Comparison of ENCODE assay signal across 21 cellular contexts in the genomic region with DNA sequence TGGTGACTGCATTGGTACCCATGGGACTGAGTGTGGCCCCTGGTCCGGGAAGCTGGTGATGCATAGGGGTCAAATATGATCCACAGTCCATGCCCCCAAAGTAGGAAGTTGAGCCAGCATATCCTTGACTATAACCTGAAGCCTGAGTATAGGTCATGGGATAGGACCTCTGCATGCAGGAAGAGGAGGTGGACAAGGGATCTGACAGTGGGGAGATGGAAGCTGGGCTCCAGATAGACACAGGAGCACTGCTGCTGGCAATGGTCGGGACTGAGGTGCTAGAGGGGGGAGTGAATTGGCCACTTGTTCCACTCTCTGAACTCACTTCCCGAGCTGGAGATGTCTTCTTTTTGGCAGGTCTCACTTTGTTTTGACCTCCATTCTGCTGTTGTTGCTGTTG. TPM values are rescaled to one million over a fixed set of nuclear protein-coding genes. Genes with fewer than 3 reads are reported as not detected.
DNase-seq lines count a peak whose midpoint lies in the region; ATAC-seq, FAIRE-seq and TF ChIP-seq lines count a peak whose summit lies in the region.
"Had no signal": no experiment of that assay in that cellular context is flagged by ENCODE, and none has a peak within 500 bp of the region (broad histone marks: within the 10 kb centered on the region; RNA-seq: fewer than 3 reads in every experiment).

No MANE protein-coding gene starts in this region.

- peaks cover 72 to 77% of the 10 kb centered on the region in 2 experiments for H3K4me1 Mint-ChIP-seq in H9
- H3K4me1 Mint-ChIP-seq in activated CD8-positive, alpha-beta T cell treated with anti-CD3 and anti-CD28 coated beads for 36 hours (ENCODE audit: low read depth), result peaks cover 12% of the 10 kb centered on the region

- no peak overlapping the region for H3K27ac ChIP-seq in H9 (ENCODE audit: insufficient read length, low read depth, low read length)
- H3K27ac ChIP-seq in WERI-Rb-1, result peak overlapping the region; percentile 98
- H3K27ac ChIP-seq in H1 (ENCODE audit: low read depth, low read length), result no peak overlapping the region
- peak overlapping the region; percentile 2 for H3K27ac ChIP-seq in mesendoderm (ENCODE audit: low read depth, low read length)
- no peak overlapping the region for H3K27ac ChIP-seq in Karpas-422 (ENCODE audit: low read length)
- no peak overlapping the region for H3K27ac ChIP-seq in left lung

- no peak overlapping the region for H3K18ac ChIP-seq in H9 (ENCODE audit: insufficient read length, low read depth, low read length)
- no peak overlapping the region for H3K18ac ChIP-seq in H1 (ENCODE audit: extremely low read depth, low read length)
- no peak overlapping the region for H3K18ac ChIP-seq in mesendoderm (ENCODE audit: low read length)

- H3K27me3 Mint-ChIP-seq in H9 (ENCODE audit: low read depth), result peaks cover 20% of the 10 kb centered on the region
- H3K27me3 Mint-ChIP-seq in activated CD8-positive, alpha-beta T cell treated with anti-CD3 and anti-CD28 coated beads for 36 hours, result peaks cover 77% of the 10 kb centered on the region

- H4K5ac ChIP-seq in H9 (ENCODE audit: insufficient read length, low read depth, low read length) (no peak overlapping the region), H1 (ENCODE audit: insufficient read length, low read depth, low read length) (no peak overlapping the region), mesendoderm (ENCODE audit: low read length) (no peak overlapping the region)

- TF ChIP-seq CTCF in H9 (conservative IDR thresholded peaks at IDR 0.05) (no peak), WERI-Rb-1 (IDR thresholded peaks at IDR 0.05; ENCODE audit: low read depth, low read length) (no peak), H1 (IDR thresholded peaks at IDR 0.05; ENCODE audit: control extremely low read depth in 1 of 3, insufficient read depth in 1 of 3, low read depth in 1 of 3, low read length in 3 of 3) (no peak), mucosa of descending colon (IDR thresholded peaks at IDR 0.05) (no peak), left lung (IDR thresholded peaks at IDR 0.05) (no peak)
- TF ChIP-seq CTCF in activated CD8-positive, alpha-beta T cell treated with anti-CD3 and anti-CD28 coated beads for 36 hours (IDR thresholded peaks at IDR 0.05), result no peak

- H4K91ac ChIP-seq in H9 (ENCODE audit: insufficient read length, low read depth, low read length) (no peak overlapping the region), H1 (replicated peaks; ENCODE audit: insufficient read length, low read length) (no peak overlapping the region)

- H3K56ac ChIP-seq in H9 (ENCODE audit: insufficient read length, low read depth, low read length), result no peak overlapping the region
- H3K56ac ChIP-seq in H1 (replicated peaks; ENCODE audit: insufficient read length, low read depth, low read length), result no peak overlapping the region
- peak overlapping the region; percentile 19 for H3K56ac ChIP-seq in mesendoderm (ENCODE audit: low read length)

- ATAC-seq in activated CD8-positive, alpha-beta T cell treated with anti-CD3 and anti-CD28 coated beads for 36 hours, result no peak
- ATAC-seq in mucosa of descending colon, result no peak
- ATAC-seq in left lung, result no peak
- ATAC-seq: CD8-positive, alpha-beta T cell; GM23338; HepG2 had no signal

- H3K9ac ChIP-seq in H9 (ENCODE audit: extremely low read depth, insufficient read length, low read length) (no peak overlapping the region), H1 (replicated peaks in 1 of 4; ENCODE audit: extremely low read depth in 1 of 4, low read depth in 3 of 4, low read length in 3 of 4) (no peak overlapping the region), mesendoderm (ENCODE audit: low read length) (peak overlapping the region; percentile 94), Karpas-422 (ENCODE audit: low read length) (no peak overlapping the region)

- peaks cover 56% of the 10 kb centered on the region for H3K23me2 ChIP-seq in H9 (ENCODE audit: insufficient read length, low read depth, low read length, poor library complexity, severe bottlenecking)
- H3K23me2 ChIP-seq in H1 (ENCODE audit: low read depth, low read length), result peaks cover 35% of the 10 kb centered on the region

- H3K4me2 ChIP-seq in H9 (ENCODE audit: insufficient read depth, insufficient read length, low read length), result no peak overlapping the region
- peak overlapping the region in 1 of 2 experiments; percentile 87; a peak in 3 of 4 replicates for H3K4me2 ChIP-seq in H1 (ENCODE audit: insufficient read depth in 1 of 2, low read depth in 2 of 2, low read length in 2 of 2)
- H3K4me2 ChIP-seq in mesendoderm (ENCODE audit: low read length), result peak overlapping the region; percentile 63
- H3K4me2 ChIP-seq in Karpas-422 (ENCODE audit: low read depth, low read length, poor library complexity, severe bottlenecking), result no peak overlapping the region

- H3K4ac ChIP-seq in H9 (ENCODE audit: low read depth, low read length), result no peak overlapping the region
- H3K4ac ChIP-seq in H1 (replicated peaks; ENCODE audit: insufficient read length, low read depth, low read length), result no peak overlapping the region
- H3K4ac ChIP-seq in mesendoderm (ENCODE audit: low read depth, low read length), result no peak overlapping the region

- TF ChIP-seq POLR2A in H1 (IDR thresholded peaks at IDR 0.05; ENCODE audit: control extremely low read depth in 1 of 2, low read depth in 2 of 2, low read length in 2 of 2), result peak in 1 of 2 experiments; percentile 33; a peak in 1 of 3 replicates

- no peak for TF ChIP-seq EP300 in H1 (IDR thresholded peaks at IDR 0.05; ENCODE audit: borderline replicate concordance in 1 of 2, low read depth in 2 of 2, low read length in 2 of 2)

- H3K36me3 ChIP-seq in WERI-Rb-1, result peaks cover 99% of the 10 kb centered on the region
- H3K36me3 ChIP-seq in H1 (ENCODE audit: control insufficient read depth in 2 of 4, insufficient read depth in 4 of 4, low read length in 3 of 4), result peaks cover 28 to 54% (median 35%) of the 10 kb centered on the region in 4 experiments
- peaks cover 12% of the 10 kb centered on the region for H3K36me3 ChIP-seq in mesendoderm (ENCODE audit: control insufficient read depth, insufficient read depth, low read length)
- no peaks in the 10 kb centered on the region for H3K36me3 ChIP-seq in Karpas-422 (ENCODE audit: insufficient read depth, low read length)
- H3K36me3 ChIP-seq in mucosa of descending colon (ENCODE audit: low read depth), result no peaks in the 10 kb centered on the region
- H3K36me3 ChIP-seq in left lung, result no peaks in the 10 kb centered on the region

- no peak overlapping the region for H2BK12ac ChIP-seq in H9 (ENCODE audit: insufficient read length, low read depth, low read length)
- H2BK12ac ChIP-seq in H1 (ENCODE audit: low read depth, low read length), result no peak overlapping the region

- POLR2A ChIA-PET in H1 (lab: Charles Lee; ENCODE audit: partially characterized antibody), result interaction anchor here (0.8 to 8.7 kb wide), 6 partner anchors 8 to 256 kb away, joined by 3 to 71 read pairs (median 28); no protein-coding TSS in a partner anchor
- POLR2A ChIA-PET in activated CD8-positive, alpha-beta T cell treated with anti-CD3 and anti-CD28 coated beads for 36 hours (lab: Charles Lee), result no interaction called here

- peaks cover 3% of the 10 kb centered on the region for H3K79me1 ChIP-seq in H9 (ENCODE audit: insufficient read depth, low read depth, low read length, poor library complexity, severe bottlenecking)
- peaks cover 8% of the 10 kb centered on the region; the same call in 1 of the 2 replicates for H3K79me1 ChIP-seq in H1 (ENCODE audit: low read depth, low read length)
- peaks cover 15% of the 10 kb centered on the region for H3K79me1 ChIP-seq in mesendoderm (ENCODE audit: low read length)

- H4K20me1 ChIP-seq in H9 (ENCODE audit: control insufficient read depth, insufficient read depth, insufficient read length) (peaks cover 2% of the 10 kb centered on the region), H1 (replicated peaks in 1 of 2; ENCODE audit: control insufficient read depth in 1 of 2, insufficient read depth in 2 of 2, low read length in 2 of 2) (peaks cover 15 to 28% of the 10 kb centered on the region in 2 experiments), Karpas-422 (ENCODE audit: insufficient read depth, low read depth, low read length) (no peaks in the 10 kb centered on the region)

- intact Hi-C loops in activated CD8-positive, alpha-beta T cell treated with anti-CD3 and anti-CD28 coated beads for 36 hours (cut with micrococcal nuclease), result no loop called here
- intact Hi-C loops in mucosa of descending colon (cut with DNase I, micrococcal nuclease), result no loop called here
- intact Hi-C loops in left lung (cut with DNase I), result no loop called here

- H3K27ac Mint-ChIP-seq in H9, result peak overlapping the region in 1 of 3 experiments; percentile 9; a peak in 1 of 7 replicates
- no peak overlapping the region for H3K27ac Mint-ChIP-seq in activated CD8-positive, alpha-beta T cell treated with anti-CD3 and anti-CD28 coated beads for 36 hours
- H3K27ac Mint-ChIP-seq: CD14-positive monocyte; CD8-positive, alpha-beta T cell; GM23338 had no signal

- H3K4me1 ChIP-seq in H9 (ENCODE audit: insufficient read depth, low read length) (peaks cover 12% of the 10 kb centered on the region), H1 (replicated peaks in 1 of 4; ENCODE audit: control insufficient read depth in 3 of 4, insufficient read depth in 4 of 4, low read length in 3 of 4) (peaks cover 13 to 30% (median 15%) of the 10 kb centered on the region in 4 experiments; a peak in 6 of 7 replicates), mesendoderm (ENCODE audit: control insufficient read depth, low read depth, low read length) (peaks cover 13% of the 10 kb centered on the region), Karpas-422 (ENCODE audit: low read length) (no peaks in the 10 kb centered on the region), mucosa of descending colon (ENCODE audit: low read depth) (peaks cover 5% of the 10 kb centered on the region), left lung (peaks cover 0 to 7% of the 10 kb centered on the region in 2 donors)

- CTCF ChIA-PET in H1 (lab: Charles Lee; ENCODE audit: partially characterized antibody), result interaction anchor here (0.8 to 2.9 kb wide), 14 partner anchors 10 to 381 kb away, joined by 3 to 19 read pairs (median 4); no protein-coding TSS in a partner anchor
- CTCF ChIA-PET in activated CD8-positive, alpha-beta T cell treated with anti-CD3 and anti-CD28 coated beads for 36 hours (lab: Charles Lee), result interaction anchor here (1.6 kb wide), 1 partner anchor 10 kb away, joined by 4 read pairs; no protein-coding TSS in a partner anchor

- TF ChIP-seq RAD21 in H1 (IDR thresholded peaks at IDR 0.05 in 1 of 2, conservative IDR thresholded peaks at IDR 0.05 in 1 of 2; ENCODE audit: low read depth in 2 of 2, low read length in 2 of 2), result no peak

- peak overlapping the region; percentile 99 for H3K4me3 ChIP-seq in WERI-Rb-1 (ENCODE audit: low read depth, low read length)
- H3K4me3 ChIP-seq in H1 (ENCODE audit: extremely low read depth in 1 of 4, insufficient read depth in 2 of 4, low read depth in 3 of 4, low read length in 4 of 4), result peak overlapping the region in 3 of 4 experiments; percentile 1 to 90 (median 83); a peak in 5 of 8 replicates
- no peak overlapping the region for H3K4me3 ChIP-seq in mesendoderm (ENCODE audit: low read length)
- H3K4me3 ChIP-seq in Karpas-422 (ENCODE audit: low read length), result no peak overlapping the region
- H3K4me3 ChIP-seq in mucosa of descending colon, result no peak overlapping the region
- no peak overlapping the region for H3K4me3 ChIP-seq in left lung
- H3K4me3 ChIP-seq: GM23338, HAP-1 had no signal

- peaks cover 38 to 61% (median 55%) of the 10 kb centered on the region in 3 experiments for H3K36me3 Mint-ChIP-seq in H9 (ENCODE audit: insufficient read depth in 1 of 3, low read depth in 3 of 3)
- no peaks in the 10 kb centered on the region for H3K36me3 Mint-ChIP-seq in activated CD8-positive, alpha-beta T cell treated with anti-CD3 and anti-CD28 coated beads for 36 hours (ENCODE audit: low read depth)
- H3K36me3 Mint-ChIP-seq: CD8-positive, alpha-beta T cell had no signal

- no peak overlapping the region for H3T11ph ChIP-seq in H9 (ENCODE audit: low read length)

- DNase-seq in H9 (no peak), WERI-Rb-1 (no peak), H1 (ENCODE audit: low read depth in 1 of 2, low spot score in 2 of 2) (no peak), mesendoderm (no peak), Karpas-422 (no peak), mucosa of descending colon (no peak), left lung (no peak)
- DNase-seq in activated CD8-positive, alpha-beta T cell treated with anti-CD3 and anti-CD28 coated beads for 36 hours, result no peak
- DNase-seq: CD8-positive, alpha-beta T cell; COR-L47; DMS153; DMS79 treated with DMSO at 0.1 percent for 48 hours; EL had no signal

- H3K4me3 Mint-ChIP-seq in H9, result peak overlapping the region; percentile 1 to 97; a peak in 2 of 5 replicates
- no peak overlapping the region for H3K4me3 Mint-ChIP-seq in activated CD8-positive, alpha-beta T cell treated with anti-CD3 and anti-CD28 coated beads for 36 hours
- H3K4me3 Mint-ChIP-seq: CD8-positive, alpha-beta T cell had no signal

- H2AK5ac ChIP-seq in H9 (ENCODE audit: insufficient read length, low read length), result no peak overlapping the region
- H2AK5ac ChIP-seq in H1 (ENCODE audit: low read depth, low read length), result no peak overlapping the region
- no peak overlapping the region for H2AK5ac ChIP-seq in mesendoderm (ENCODE audit: low read length)

- H3K9me3 ChIP-seq in H9 (ENCODE audit: control insufficient read depth, low read depth, low read length), result no peaks in the 10 kb centered on the region
- no peaks in the 10 kb centered on the region for H3K9me3 ChIP-seq in WERI-Rb-1 (ENCODE audit: severe bottlenecking)
- H3K9me3 ChIP-seq in H1 (ENCODE audit: insufficient read depth in 2 of 2, low read depth in 1 of 2, low read length in 1 of 2), result no peaks in the 10 kb centered on the region
- no peaks in the 10 kb centered on the region for H3K9me3 ChIP-seq in Karpas-422 (ENCODE audit: low read length)
- no peaks in the 10 kb centered on the region for H3K9me3 ChIP-seq in mucosa of descending colon
- H3K9me3 ChIP-seq in left lung, result no peaks in the 10 kb centered on the region
- H3K9me3 ChIP-seq: HAP-1 had no signal

- no peak overlapping the region for H3K23ac ChIP-seq in H9 (ENCODE audit: insufficient read length, low read depth, low read length)
- no peak overlapping the region for H3K23ac ChIP-seq in H1 (ENCODE audit: insufficient read length)
- no peak overlapping the region for H3K23ac ChIP-seq in mesendoderm (ENCODE audit: low read length)

- H3K9me3 Mint-ChIP-seq in H9, result no peaks in the 10 kb centered on the region; a peak in 2 of 5 replicates
- H3K9me3 Mint-ChIP-seq in activated CD8-positive, alpha-beta T cell treated with anti-CD3 and anti-CD28 coated beads for 36 hours, result peaks cover 3% of the 10 kb centered on the region
- H3K9me3 Mint-ChIP-seq: CD8-positive, alpha-beta T cell; GM23338 had no signal

- H3K79me2 ChIP-seq in H9 (ENCODE audit: insufficient read depth, low read length), result peaks cover 6% of the 10 kb centered on the region; the same call in 1 of the 2 replicates
- peaks cover 22 to 52% of the 10 kb centered on the region in 2 experiments for H3K79me2 ChIP-seq in H1 (ENCODE audit: control insufficient read depth in 1 of 2, insufficient read depth in 2 of 2, low read length in 2 of 2)
- peaks cover 41% of the 10 kb centered on the region for H3K79me2 ChIP-seq in mesendoderm (ENCODE audit: control insufficient read depth, insufficient read depth, low read length)
- no peaks in the 10 kb centered on the region for H3K79me2 ChIP-seq in Karpas-422 (ENCODE audit: low read length)

- H4K8ac ChIP-seq in H9 (replicated peaks; ENCODE audit: insufficient read length, low read depth, low read length) (no peak overlapping the region), H1 (ENCODE audit: extremely low read depth, insufficient read depth, low read length) (no peak overlapping the region), mesendoderm (ENCODE audit: low read depth, low read length) (no peak overlapping the region)

- no CpG with 5 or more reads among the region's 3 CpGs for WGBS in H9 (ENCODE audit: extremely low coverage, insufficient read length, low lambda C conversion rate)
- WGBS in H1 (ENCODE audit: extremely low coverage in 1 of 2, insufficient coverage in 1 of 2, insufficient read length in 1 of 2, insufficient replicate concordance in 2 of 2, low coverage in 1 of 2, low lambda C conversion rate in 2 of 2, missing lambda C conversion rate in 1 of 2), 2 experiments, result 85% methylated on average over 3 of the region's 3 CpGs; no CpG with 5 or more reads in 1 of the 2 experiments
- WGBS in mesendoderm (ENCODE audit: extremely low coverage, insufficient coverage, low lambda C conversion rate), result no CpG with 5 or more reads among the region's 3 CpGs

- H2BK15ac ChIP-seq in H9 (ENCODE audit: low read depth, low read length) (no peak overlapping the region), H1 (ENCODE audit: low read length) (peak overlapping the region; percentile 24), mesendoderm (replicated peaks; ENCODE audit: low read depth) (no peak overlapping the region)

- H2BK120ac ChIP-seq in H9 (ENCODE audit: low read depth, low read length, poor library complexity, severe bottlenecking), result no peak overlapping the region
- H2BK120ac ChIP-seq in H1 (replicated peaks; ENCODE audit: low read depth, low read length), result no peak overlapping the region
- H2BK120ac ChIP-seq in mesendoderm (ENCODE audit: low read depth, low read length), result no peak overlapping the region

- no peak overlapping the region for H2AFZ ChIP-seq in H9 (ENCODE audit: low read length)
- no peak overlapping the region for H2AFZ ChIP-seq in H1 (ENCODE audit: low read length)
- no peak overlapping the region for H2AFZ ChIP-seq in Karpas-422 (ENCODE audit: low read length)
- H2AFZ ChIP-seq: GM23338 had no signal

- H3K14ac ChIP-seq in H9 (ENCODE audit: insufficient read depth, low read length) (no peak overlapping the region), H1 (ENCODE audit: insufficient read length) (no peak overlapping the region)

- no peak overlapping the region for H2BK20ac ChIP-seq in H9 (ENCODE audit: low read depth, low read length, poor library complexity, severe bottlenecking)
- no peak overlapping the region for H2BK20ac ChIP-seq in H1 (ENCODE audit: low read length)

- FAIRE-seq in H1 (lab: Jason Lieb, UNC), result no peak
- FAIRE-seq: GM12891, HepG2 had no signal

- H3K27me3 ChIP-seq in H9 (ENCODE audit: insufficient read depth, low read length) (peaks cover 41% of the 10 kb centered on the region; the same call in 1 of the 2 replicates), WERI-Rb-1 (ENCODE audit: insufficient read depth, low read depth, severe bottlenecking) (no peaks in the 10 kb centered on the region), H1 (replicated peaks in 1 of 4; ENCODE audit: control insufficient read depth in 3 of 4, extremely low read depth in 1 of 4, insufficient read depth in 3 of 4, low read length in 3 of 4) (peaks cover 0 to 37% (median 22%) of the 10 kb centered on the region in 4 experiments; a peak in 6 of 7 replicates), mesendoderm (ENCODE audit: insufficient read depth, low read length, poor library complexity) (peaks cover 2% of the 10 kb centered on the region), Karpas-422 (ENCODE audit: low read length) (no peaks in the 10 kb centered on the region), left lung (peaks cover 96 to 100% of the 10 kb centered on the region in 2 donors)

- no peaks in the 10 kb centered on the region for H3K9me2 ChIP-seq in Karpas-422 (replicated peaks; ENCODE audit: insufficient read depth, low read length)

- H2BK5ac ChIP-seq in H9 (ENCODE audit: insufficient read length, low read length), result no peak overlapping the region
- no peak overlapping the region for H2BK5ac ChIP-seq in H1 (ENCODE audit: low read depth, low read length)
- no peak overlapping the region for H2BK5ac ChIP-seq in mesendoderm (ENCODE audit: low read length)

RNA-seq across cellular contexts. Expression of gene OTX2, which starts 8.4 kb away (rescaled TPM):
- total RNA-seq in H9 (2021) (193 and 195 TPM in 2 replicates), mucosa of descending colon (not detected), left lung (not detected)
- total RNA-seq in H1 (2021; fragmentation: NEBNext Ultra II Directional; extraction: Animal tissue kit (Norgen Biotek cat#: 25700)), result 33.9 and 37.6 TPM in 2 replicates
- polyA plus RNA-seq in H1 (2011; rRNA removed), result 145 and 155 TPM in 2 replicates
- 128 TPM for polyA plus RNA-seq in H1 (2011; cell fraction: cytosol; rRNA removed)
- 155 TPM for polyA plus RNA-seq in H1 (2011; cell fraction: nucleus; rRNA removed)
- polyA plus RNA-seq in H1 (2012, experiment 1 of 2), result 87.4 to 98.7 TPM (median 90.9 TPM) in 4 replicates
- 20.6 TPM for polyA plus RNA-seq in H1 (2012, experiment 2 of 2)
- 14.9 TPM for polyA plus RNA-seq in H1 (2013, experiment 1 of 2)
- 12.8 TPM for polyA plus RNA-seq in H1 (2013, experiment 2 of 2)
- polyA minus RNA-seq in H1 (2011; rRNA and poly(A)+ RNA removed), result 345 and 397 TPM in 2 replicates
- 105 TPM for polyA minus RNA-seq in H1 (2011; cell fraction: cytosol; rRNA and poly(A)+ RNA removed)
- polyA minus RNA-seq in H1 (2011; cell fraction: nucleus; rRNA and poly(A)+ RNA removed), result 216 TPM
- polyA plus RNA-seq in mesendoderm (2013, experiment 1 of 2), result 74.3 TPM
- polyA plus RNA-seq in mesendoderm (2013, experiment 2 of 2), result 76.2 TPM
- not detected for total RNA-seq in activated CD8-positive, alpha-beta T cell treated with anti-CD3 and anti-CD28 coated beads for 36 hours
- not detected in 2 replicates for total RNA-seq in Karpas-422 (2014; rRNA removed; shearing (Covaris generic); ENCODE audit: low replicate concordance)
- total RNA-seq: A172; CD8-positive, alpha-beta T cell; HepG2; HT-29 had no signal
- polyA plus RNA-seq: BJ, CD14-positive monocyte, HepG2 had no signal

Comparison
In these comparisons a context has a peak if more than half of its experiments do, and no peak if none do; other contexts are left out.
1. H3K27ac ChIP-seq: peak in WERI-Rb-1 (single experiment) and mesendoderm (single experiment); none in H9 (single experiment), H1 (single experiment), Karpas-422 (single experiment) and left lung (0 of 2).
2. H3K4me3 ChIP-seq: peak in WERI-Rb-1 (single experiment) and H1 (3 of 4); none in mesendoderm (single experiment), Karpas-422 (single experiment), mucosa of descending colon (single experiment) and left lung (0 of 2).
3. RNA of gene OTX2, which starts 8.4 kb away (total RNA-seq): 193 to 195 TPM in H9 and 33.9 to 37.6 TPM in H1; not detected in activated CD8-positive, alpha-beta T cell treated with anti-CD3 and anti-CD28 coated beads for 36 hours, not detected in Karpas-422, not detected in mucosa of descending colon and not detected in left lung; every median in the first group is over 10 times any median in the second.